Comparison of ENCODE assay signal across 8 cellular contexts in genomic region chr15:58932791-58933310, GRCh38. TPM values are rescaled to one million over a fixed set of nuclear protein-coding genes. Genes with fewer than 3 reads are reported as not detected.
DNase-seq lines count a peak whose midpoint lies in the region; ATAC-seq and TF ChIP-seq lines count a peak whose summit lies in the region.

No MANE protein-coding gene starts in this region.

- peak overlapping the region; percentile 79 for H3K27ac ChIP-seq in osteoblast (ENCODE audit: low read depth, low read length)

- peak overlapping the region; percentile 98 for H3K27ac Mint-ChIP-seq in activated CD4-positive, alpha-beta memory T cell treated with anti-CD3 and anti-CD28 coated beads, Interleukin-2, amount 10 ng/mL, durations not matched to agents 7 days and 5 days

- peaks cover 18% of the 10 kb centered on the region for H3K36me3 Mint-ChIP-seq in activated CD4-positive, alpha-beta memory T cell treated with anti-CD3 and anti-CD28 coated beads, Interleukin-2, amount 10 ng/mL, durations not matched to agents 7 days and 5 days (ENCODE audit: low read depth)

- H3K36me3 ChIP-seq in osteoblast (ENCODE audit: insufficient read depth, low read length), result peaks cover 18% of the 10 kb centered on the region

- no peak for TF ChIP-seq CTCF in osteoblast (IDR thresholded peaks at IDR 0.05; ENCODE audit: extremely low read depth, low read depth, low read length)

- H3K27me3 ChIP-seq in osteoblast (ENCODE audit: insufficient read depth, low read length), result no peaks in the 10 kb centered on the region

- POLR2A ChIA-PET in activated CD4-positive, alpha-beta memory T cell treated with anti-CD3 and anti-CD28 coated beads, Interleukin-2, amount 10 ng/mL, durations not matched to agents 7 days and 5 days (lab: Charles Lee), result interaction anchor here (0.7 to 3.9 kb wide), 10 partner anchors 8 to 753 kb away, joined by 3 to 17 read pairs (median 4); partner anchors contain the start of genes GTF2A2 and MINDY2

- no peaks in the 10 kb centered on the region for H3K9me3 ChIP-seq in osteoblast (ENCODE audit: low read depth, low read length)

- H3K4me2 ChIP-seq in osteoblast (ENCODE audit: insufficient read depth, low read length), result peak overlapping the region; percentile 74

- peaks cover 52% of the 10 kb centered on the region for H3K79me2 ChIP-seq in osteoblast (ENCODE audit: insufficient read depth, low read length)

- no peaks in the 10 kb centered on the region for H3K27me3 Mint-ChIP-seq in activated CD4-positive, alpha-beta memory T cell treated with anti-CD3 and anti-CD28 coated beads, Interleukin-2, amount 10 ng/mL, durations not matched to agents 7 days and 5 days

- CTCF ChIA-PET in activated CD4-positive, alpha-beta memory T cell treated with anti-CD3 and anti-CD28 coated beads, Interleukin-2, amount 10 ng/mL, durations not matched to agents 7 days and 5 days (lab: Charles Lee), result interaction anchor here (0.7 kb wide), 1 partner anchor 22 kb away, joined by 3 read pairs; no protein-coding TSS in a partner anchor

- H3K4me1 Mint-ChIP-seq in activated CD4-positive, alpha-beta memory T cell treated with anti-CD3 and anti-CD28 coated beads, Interleukin-2, amount 10 ng/mL, durations not matched to agents 7 days and 5 days, result peaks cover 29% of the 10 kb centered on the region

- peak overlapping the region; percentile 96 for H3K4me3 Mint-ChIP-seq in activated CD4-positive, alpha-beta memory T cell treated with anti-CD3 and anti-CD28 coated beads, Interleukin-2, amount 10 ng/mL, durations not matched to agents 7 days and 5 days

- peak overlapping the region; percentile 95 for H2AFZ ChIP-seq in osteoblast (ENCODE audit: low read length)

- no peaks in the 10 kb centered on the region for H3K9me3 Mint-ChIP-seq in activated CD4-positive, alpha-beta memory T cell treated with anti-CD3 and anti-CD28 coated beads, Interleukin-2, amount 10 ng/mL, durations not matched to agents 7 days and 5 days

- ATAC-seq in GM19438 (IDR thresholded peaks at IDR 0.05; ENCODE audit: low read depth, unreplicated experiment) (peak; percentile 42), HG03521 (IDR thresholded peaks at IDR 0.05; ENCODE audit: unreplicated experiment) (peak; percentile 33)

- peak; percentile 32 for DNase-seq in COR-L47 (lab: John Stamatoyannopoulos, UW)
- DNase-seq in activated CD4-positive, alpha-beta memory T cell treated with anti-CD3 and anti-CD28 coated beads, Interleukin-2, amount 10 ng/mL, durations not matched to agents 7 days and 5 days, result no peak
- peak; percentile 46 for DNase-seq in glomerular visceral epithelial cell (ENCODE audit: extremely low spot score)
- peak; percentile 83 for DNase-seq in osteoblast (ENCODE audit: insufficient read length, low spot score, missing footprints)
- no peak for DNase-seq in LoVo (ENCODE audit: low spot score)
- DNase-seq in NCI-H2029 treated with DMSO at 0.1 percent for 48 hours (lab: John Stamatoyannopoulos, UW), result no peak

- H4K20me1 ChIP-seq in osteoblast (ENCODE audit: insufficient read depth, low read length), result peaks cover 16% of the 10 kb centered on the region

- peaks cover 17% of the 10 kb centered on the region for H3K4me1 ChIP-seq in osteoblast (ENCODE audit: insufficient read depth, low read length)

- peak overlapping the region; percentile 99 for H3K4me3 ChIP-seq in osteoblast (ENCODE audit: insufficient read depth, low read length)

RNA-seq across cellular contexts. Expression of gene SLTM, which starts 0.6 kb away (rescaled TPM):
- total RNA-seq in activated CD4-positive, alpha-beta memory T cell treated with anti-CD3 and anti-CD28 coated beads, Interleukin-2, amount 10 ng/mL, durations not matched to agents 7 days and 5 days, result 100 to 1,000 TPM; 108 to 117 TPM
- total RNA-seq in osteoblast, result 71.3 and 77.8 TPM in 2 replicates

RNA-seq across cellular contexts. Expression of gene RNF111, which starts 54.6 kb away (rescaled TPM):
- total RNA-seq in activated CD4-positive, alpha-beta memory T cell treated with anti-CD3 and anti-CD28 coated beads, Interleukin-2, amount 10 ng/mL, durations not matched to agents 7 days and 5 days, result 10 to 100 TPM; 32.3 to 37.2 TPM
- total RNA-seq in osteoblast, result 21.4 and 27.4 TPM in 2 replicates

Comparison
In these comparisons a context has a peak if more than half of its experiments do, and no peak if none do; other contexts are left out.
1. DNase-seq: peak in COR-L47 (single experiment), glomerular visceral epithelial cell (single experiment) and osteoblast (single experiment); none in activated CD4-positive, alpha-beta memory T cell treated with anti-CD3 and anti-CD28 coated beads, Interleukin-2, amount 10 ng/mL, durations not matched to agents 7 days and 5 days (single experiment), LoVo (single experiment) and NCI-H2029 treated with DMSO at 0.1 percent for 48 hours (single experiment).